7 cellular contexts compared by ENCODE assay signal in genomic region chr7:27174077-27175004, GRCh38. TPM values are rescaled to one million over a fixed set of nuclear protein-coding genes. Genes with fewer than 3 reads are reported as not detected.
DNase-seq lines count a peak whose midpoint lies in the region; FAIRE-seq and TF ChIP-seq lines count a peak whose summit lies in the region.

TSS of gene HOXA10 (minus strand) at chr7:27174320. CDS start at chr7:27174306, 14 bp downstream.

- no peak within 1 kb of the TSS for H3K27ac ChIP-seq in H1 (ENCODE audit: low read depth, low read length)
- H3K27ac ChIP-seq in osteoblast (ENCODE audit: low read depth, low read length), result peak within 1 kb of the TSS; percentile 76
- H3K27ac ChIP-seq in Karpas-422 (ENCODE audit: low read length), result no peak within 1 kb of the TSS

- H4K20me1 ChIP-seq in H1 (replicated peaks in 1 of 2; ENCODE audit: control insufficient read depth in 1 of 2, insufficient read depth in 2 of 2, low read length in 2 of 2) (peaks cover 37 to 56% of the 10 kb centered on the region in 2 experiments), osteoblast (ENCODE audit: insufficient read depth, low read length) (peaks cover 7% of the 10 kb centered on the region), Karpas-422 (ENCODE audit: insufficient read depth, low read depth, low read length) (no peaks in the 10 kb centered on the region)

- H3K56ac ChIP-seq in H1 (replicated peaks; ENCODE audit: insufficient read length, low read depth, low read length), result no peak within 1 kb of the TSS

- WGBS in H1 (ENCODE audit: extremely low coverage in 1 of 2, insufficient coverage in 1 of 2, insufficient read length in 1 of 2, insufficient replicate concordance in 2 of 2, low coverage in 1 of 2, low lambda C conversion rate in 2 of 2, missing lambda C conversion rate in 1 of 2), 2 experiments, result 10% methylated on average over 54 of the region's 68 CpGs; no CpG with 5 or more reads in 1 of the 2 experiments

- no peak within 1 kb of the TSS for H2BK120ac ChIP-seq in H1 (replicated peaks; ENCODE audit: low read depth, low read length)

- no peak within 1 kb of the TSS for H3K4ac ChIP-seq in H1 (replicated peaks; ENCODE audit: insufficient read length, low read depth, low read length)

- CTCF ChIA-PET in H1 (lab: Charles Lee; ENCODE audit: partially characterized antibody), result interaction anchor here (0.8 to 5.4 kb wide), 6 partner anchors 9 to 30 kb away, joined by 3 to 20 read pairs (median 4); partner anchors contain the start of genes HOXA11, HOXA5 and HOXA9

- TF ChIP-seq CTCF in H1 (IDR thresholded peaks at IDR 0.05; ENCODE audit: control extremely low read depth in 1 of 3, insufficient read depth in 1 of 3, low read depth in 1 of 3, low read length in 3 of 3), result no peak
- TF ChIP-seq CTCF in osteoblast (IDR thresholded peaks at IDR 0.05; ENCODE audit: extremely low read depth, low read depth, low read length), result no peak

- no peak within 1 kb of the TSS for H2BK12ac ChIP-seq in H1 (ENCODE audit: low read depth, low read length)

- H3K27me3 ChIP-seq in H1 (replicated peaks in 1 of 4; ENCODE audit: control insufficient read depth in 3 of 4, extremely low read depth in 1 of 4, insufficient read depth in 3 of 4, low read length in 3 of 4) (peaks cover 95 to 100% (median 99%) of the 10 kb centered on the region in 4 experiments), osteoblast (ENCODE audit: insufficient read depth, low read length) (no peaks in the 10 kb centered on the region), Karpas-422 (ENCODE audit: low read length) (no peaks in the 10 kb centered on the region)

- DNase-seq in NCI-H460 (ENCODE audit: extremely low read depth, low read depth), result no peak
- peak in 1 of 2 experiments; percentile 69 for DNase-seq in H1 (ENCODE audit: low read depth in 1 of 2, low spot score in 2 of 2)
- peak; percentile 90 for DNase-seq in osteoblast (ENCODE audit: insufficient read length, low spot score, missing footprints)
- DNase-seq in Karpas-422, result no peak
- DNase-seq in HuH-7 (ENCODE audit: low spot score), result no peak
- DNase-seq in activated CD4-positive, CD25-positive, alpha-beta regulatory T cell (lab: John Stamatoyannopoulos, UW), result no peak

- POLR2A ChIA-PET in H1 (lab: Charles Lee; ENCODE audit: partially characterized antibody), result no interaction called here

- H2AK5ac ChIP-seq in H1 (ENCODE audit: low read depth, low read length), result no peak within 1 kb of the TSS

- H2BK20ac ChIP-seq in H1 (ENCODE audit: low read length), result no peak within 1 kb of the TSS

- no peak for TF ChIP-seq EP300 in H1 (IDR thresholded peaks at IDR 0.05; ENCODE audit: borderline replicate concordance in 1 of 2, low read depth in 2 of 2, low read length in 2 of 2)

- H4K8ac ChIP-seq in H1 (ENCODE audit: extremely low read depth, insufficient read depth, low read length), result peak within 1 kb of the TSS; percentile 62; the same call in 1 of the 2 replicates

- peaks cover 4 to 11% (median 5%) of the 10 kb centered on the region in 4 experiments; a peak in 5 of 7 replicates for H3K4me1 ChIP-seq in H1 (replicated peaks in 1 of 4; ENCODE audit: control insufficient read depth in 3 of 4, insufficient read depth in 4 of 4, low read length in 3 of 4)
- peaks cover 42% of the 10 kb centered on the region for H3K4me1 ChIP-seq in osteoblast (ENCODE audit: insufficient read depth, low read length)
- no peaks in the 10 kb centered on the region for H3K4me1 ChIP-seq in Karpas-422 (ENCODE audit: low read length)

- no peak within 1 kb of the TSS for H4K5ac ChIP-seq in H1 (ENCODE audit: insufficient read length, low read depth, low read length)

- no peak for FAIRE-seq in H1 (lab: Jason Lieb, UNC)

- H3K9ac ChIP-seq in H1 (replicated peaks in 1 of 4; ENCODE audit: extremely low read depth in 1 of 4, low read depth in 3 of 4, low read length in 3 of 4), result no peak within 1 kb of the TSS
- H3K9ac ChIP-seq in Karpas-422 (ENCODE audit: low read length), result no peak within 1 kb of the TSS

- H3K9me3 ChIP-seq in H1 (ENCODE audit: insufficient read depth in 2 of 2, low read depth in 1 of 2, low read length in 1 of 2) (no peaks in the 10 kb centered on the region; a peak in 1 of 4 replicates), osteoblast (ENCODE audit: low read depth, low read length) (no peaks in the 10 kb centered on the region), Karpas-422 (ENCODE audit: low read length) (no peaks in the 10 kb centered on the region)

- no peaks in the 10 kb centered on the region for H3K9me2 ChIP-seq in Karpas-422 (replicated peaks; ENCODE audit: insufficient read depth, low read length)

- no peak within 1 kb of the TSS for H4K91ac ChIP-seq in H1 (replicated peaks; ENCODE audit: insufficient read length, low read length)

- no peak for TF ChIP-seq RAD21 in H1 (IDR thresholded peaks at IDR 0.05 in 1 of 2, conservative IDR thresholded peaks at IDR 0.05 in 1 of 2; ENCODE audit: low read depth in 2 of 2, low read length in 2 of 2)

- no peak within 1 kb of the TSS for H3K23ac ChIP-seq in H1 (ENCODE audit: insufficient read length)

- H3K4me3 ChIP-seq in GM08714 (ENCODE audit: low read length) (peak within 1 kb of the TSS; percentile 8; the same call in 1 of the 2 replicates), H1 (ENCODE audit: extremely low read depth in 1 of 4, insufficient read depth in 2 of 4, low read depth in 3 of 4, low read length in 4 of 4) (peak within 1 kb of the TSS in 1 of 4 experiments; percentile 36; a peak in 2 of 8 replicates), osteoblast (ENCODE audit: insufficient read depth, low read length) (peak within 1 kb of the TSS; percentile 75), Karpas-422 (ENCODE audit: low read length) (no peak within 1 kb of the TSS)

- TF ChIP-seq POLR2A in H1 (IDR thresholded peaks at IDR 0.05; ENCODE audit: control extremely low read depth in 1 of 2, low read depth in 2 of 2, low read length in 2 of 2), result no peak

- H2AFZ ChIP-seq in H1 (ENCODE audit: low read length) (no peak within 1 kb of the TSS), osteoblast (ENCODE audit: low read length) (peak within 1 kb of the TSS; percentile 17), Karpas-422 (ENCODE audit: low read length) (no peak within 1 kb of the TSS)

- no peak within 1 kb of the TSS; the same call in 1 of the 2 replicates for H3K18ac ChIP-seq in H1 (ENCODE audit: extremely low read depth, low read length)

- H3K36me3 ChIP-seq in H1 (ENCODE audit: control insufficient read depth in 2 of 4, insufficient read depth in 4 of 4, low read length in 3 of 4) (peaks cover 0 to 18% (median 0%) of the 10 kb centered on the region in 4 experiments; a peak in 1 of 8 replicates), osteoblast (ENCODE audit: insufficient read depth, low read length) (peaks cover 12% of the 10 kb centered on the region), Karpas-422 (ENCODE audit: insufficient read depth, low read length) (no peaks in the 10 kb centered on the region)

- H3K79me1 ChIP-seq in H1 (ENCODE audit: low read depth, low read length), result no peaks in the 10 kb centered on the region

- H3K79me2 ChIP-seq in H1 (ENCODE audit: control insufficient read depth in 1 of 2, insufficient read depth in 2 of 2, low read length in 2 of 2) (no peaks in the 10 kb centered on the region), osteoblast (ENCODE audit: insufficient read depth, low read length) (peaks cover 100% of the 10 kb centered on the region), Karpas-422 (ENCODE audit: low read length) (no peaks in the 10 kb centered on the region)

- H2BK15ac ChIP-seq in H1 (ENCODE audit: low read length), result no peak within 1 kb of the TSS

- H3K23me2 ChIP-seq in H1 (ENCODE audit: low read depth, low read length), result no peaks in the 10 kb centered on the region; the same call in 1 of the 2 replicates

- H2BK5ac ChIP-seq in H1 (ENCODE audit: low read depth, low read length), result no peak within 1 kb of the TSS

- no peak within 1 kb of the TSS for H3K14ac ChIP-seq in H1 (ENCODE audit: insufficient read length)

- H3K4me2 ChIP-seq in H1 (ENCODE audit: insufficient read depth in 1 of 2, low read depth in 2 of 2, low read length in 2 of 2), result peak within 1 kb of the TSS; percentile 19 to 46; a peak in 3 of 4 replicates
- peak within 1 kb of the TSS; percentile 99 for H3K4me2 ChIP-seq in osteoblast (ENCODE audit: insufficient read depth, low read length)
- H3K4me2 ChIP-seq in Karpas-422 (ENCODE audit: low read depth, low read length, poor library complexity, severe bottlenecking), result no peak within 1 kb of the TSS

TF ChIP-seq in H1, 55 proteins besides CTCF, POLR2A, EP300 and RAD21 (continues in another document):
- TF ChIP-seq GTF2F1 (IDR thresholded peaks at IDR 0.05; ENCODE audit: borderline replicate concordance, low read depth, low read length), result no peak
- TF ChIP-seq KDM5A (IDR thresholded peaks at IDR 0.05; ENCODE audit: low read length), result no peak

RNA-seq across cellular contexts. Expression of gene HOXA10, which starts in this region (rescaled TPM):
- total RNA-seq in NCI-H460 (2014; rRNA removed; shearing (Covaris generic)), result 9.8 and 11.9 TPM in 2 replicates
- polyA plus RNA-seq in NCI-H460 (2014; cell fraction: nucleus; rRNA removed), result 5.8 and 14.1 TPM in 2 replicates
- total RNA-seq in H1 (2021; fragmentation: NEBNext Ultra II Directional; extraction: Animal tissue kit (Norgen Biotek cat#: 25700)), result not detected in 2 replicates
- polyA plus RNA-seq in H1 (2011; rRNA removed), result not detected in 2 replicates
- polyA plus RNA-seq in H1 (2011; cell fraction: cytosol; rRNA removed), result not detected
- not detected for polyA plus RNA-seq in H1 (2011; cell fraction: nucleus; rRNA removed)
- polyA plus RNA-seq in H1 (2012, experiment 1 of 2), result not detected in 4 replicates
- polyA plus RNA-seq in H1 (2012, experiment 2 of 2), result not detected
- not detected for polyA plus RNA-seq in H1 (2013, experiment 1 of 2)
- not detected for polyA plus RNA-seq in H1 (2013, experiment 2 of 2)
- polyA minus RNA-seq in H1 (2011; rRNA and poly(A)+ RNA removed), result not detected in 2 replicates
- not detected for polyA minus RNA-seq in H1 (2011; cell fraction: cytosol; rRNA and poly(A)+ RNA removed)
- polyA minus RNA-seq in H1 (2011; cell fraction: nucleus; rRNA and poly(A)+ RNA removed), result not detected
- 32.1 and 43.1 TPM in 2 replicates for total RNA-seq in osteoblast
- not detected in 2 replicates for total RNA-seq in Karpas-422 (2014; rRNA removed; shearing (Covaris generic); ENCODE audit: low replicate concordance)

Comparison
In these comparisons a context has a peak if more than half of its experiments do, and no peak if none do; other contexts are left out.
1. RNA of gene HOXA10 (total RNA-seq): 32.1 to 43.1 TPM in osteoblast and 9.8 to 11.9 TPM in NCI-H460; not detected in H1 and not detected in Karpas-422; every median in the first group is over 10 times any median in the second.